Comparison of ENCODE assay signal across 9 cellular contexts in genomic region chr17:81858170-81858966, GRCh38. TPM values are rescaled to one million over a fixed set of nuclear protein-coding genes. Genes with fewer than 3 reads are reported as not detected.
DNase-seq lines count a peak whose midpoint lies in the region; ATAC-seq and TF ChIP-seq lines count a peak whose summit lies in the region.
"Had no signal": no experiment of that assay in that cellular context is flagged by ENCODE, and none has a peak within 500 bp of the region (broad histone marks: within the 10 kb centered on the region; RNA-seq: fewer than 3 reads in every experiment).

No MANE protein-coding gene starts in this region.

- peak overlapping the region; percentile 21 to 79 for H3K4me3 ChIP-seq in neuronal stem cell (ENCODE audit: low read length in 2 of 2)

- H3K4me1 Mint-ChIP-seq in Calu3 (ENCODE audit: low read depth, unreplicated experiment) (peaks cover 18% of the 10 kb centered on the region), chondrocyte (ENCODE audit: low read depth) (peaks cover 58% of the 10 kb centered on the region)

- DNase-seq in Calu3 (no peak), NCI-H2081 (lab: John Stamatoyannopoulos, UW) (peak; percentile 81 to 92), chondrocyte (ENCODE audit: low spot score) (peak; percentile 88), neuronal stem cell (ENCODE audit: low spot score) (no peak), NCI-H2107 treated with DMSO at 0.1 percent for 48 hours (lab: John Stamatoyannopoulos, UW; ENCODE audit: unreplicated experiment) (no peak), sciatic nerve (ENCODE audit: low spot score) (no peak), GM10248 (ENCODE audit: extremely low spot score) (no peak)
- DNase-seq: NCI-H2029 treated with DMSO at 0.1 percent for 48 hours had no signal

- no peak overlapping the region for H2AK5ac ChIP-seq in neuronal stem cell (ENCODE audit: low read depth, low read length)

- H3K4me3 Mint-ChIP-seq in Calu3 (ENCODE audit: low read depth, unreplicated experiment) (peak overlapping the region; percentile 99), chondrocyte (ENCODE audit: unreplicated experiment) (peak overlapping the region; percentile 83)

- no peak overlapping the region for H3K27ac Mint-ChIP-seq in Calu3 (ENCODE audit: unreplicated experiment)
- H3K27ac Mint-ChIP-seq in chondrocyte (ENCODE audit: unreplicated experiment) = peak overlapping the region; percentile 79

- no peak overlapping the region for H4K91ac ChIP-seq in neuronal stem cell (ENCODE audit: low read depth, low read length, poor library complexity)

- no CpG with 5 or more reads among the region's 30 CpGs for WGBS in neuronal stem cell (ENCODE audit: extremely low coverage in 2 of 2, insufficient read length in 2 of 2, insufficient replicate concordance in 1 of 2), 2 donors

- intact Hi-C loops in Calu3 (cut with micrococcal nuclease; ENCODE audit: unreplicated experiment) = no loop called here
- intact Hi-C loops in sciatic nerve (cut with DNase I) = no loop called here

- peak overlapping the region; percentile 24 for H3K9ac ChIP-seq in neuronal stem cell (ENCODE audit: low read depth, low read length, poor library complexity)

- POLR2A ChIA-PET in GM10248 (lab: Yijun Ruan, JAX) = interaction anchor here (3.6 kb wide), 1 partner anchor 11 kb away, joined by 21 read pairs; no protein-coding TSS in a partner anchor

- no peak overlapping the region for H2AFZ ChIP-seq in neuronal stem cell (ENCODE audit: low read length)

- H3K9me3 Mint-ChIP-seq in Calu3 (ENCODE audit: low read depth, unreplicated experiment) (no peaks in the 10 kb centered on the region), chondrocyte (ENCODE audit: low read depth) (no peaks in the 10 kb centered on the region)

- H2BK12ac ChIP-seq in neuronal stem cell (ENCODE audit: low read length) = no peak overlapping the region

- H2BK15ac ChIP-seq in neuronal stem cell (ENCODE audit: low read length) = no peak overlapping the region

- no peak overlapping the region for H3K18ac ChIP-seq in neuronal stem cell (ENCODE audit: low read length)

- BruUV-seq in Calu3 (replicated peaks; lab: Mats Ljungman, UMichigan) = no TSS peak

- H3K4me1 ChIP-seq in neuronal stem cell (ENCODE audit: control insufficient read depth in 2 of 2, insufficient read depth in 1 of 2, low read depth in 1 of 2, low read length in 2 of 2) = peaks cover 8 to 11% of the 10 kb centered on the region in 2 donors

- peak overlapping the region; percentile 32 for H3K14ac ChIP-seq in neuronal stem cell (ENCODE audit: low read length)

- H3K27me3 ChIP-seq in neuronal stem cell (ENCODE audit: control insufficient read depth in 3 of 3, insufficient read depth in 3 of 3, low read depth in 1 of 3, low read length in 3 of 3) = no peaks in the 10 kb centered on the region

- peaks cover 98% of the 10 kb centered on the region for H3K36me3 Mint-ChIP-seq in Calu3 (ENCODE audit: insufficient read depth, unreplicated experiment)
- H3K36me3 Mint-ChIP-seq in chondrocyte (ENCODE audit: low read depth) = peaks cover 17% of the 10 kb centered on the region

- no peak overlapping the region for H3K4ac ChIP-seq in neuronal stem cell (ENCODE audit: low read length)

- H3K27ac ChIP-seq in neuronal stem cell (replicated peaks; ENCODE audit: low read length) = no peak overlapping the region

- no peak overlapping the region for H3K4me2 ChIP-seq in neuronal stem cell (ENCODE audit: insufficient read depth, low read length, poor library complexity, severe bottlenecking)

- CTCF ChIA-PET in Calu3 (lab: Charles Lee) = interaction anchor here (0.6 kb wide), 1 partner anchor 17 kb away, joined by 3 read pairs; no protein-coding TSS in a partner anchor
- CTCF ChIA-PET in GM10248 (lab: Yijun Ruan, JAX) = interaction anchor here (1.8 kb wide), 1 partner anchor 11 kb away, joined by 9 read pairs; no protein-coding TSS in a partner anchor

- H3K9me3 ChIP-seq in neuronal stem cell (replicated peaks in 1 of 2; ENCODE audit: control insufficient read depth in 2 of 2, insufficient read depth in 1 of 2, low read depth in 1 of 2, low read length in 2 of 2) = no peaks in the 10 kb centered on the region

- no peak overlapping the region for H2BK120ac ChIP-seq in neuronal stem cell (ENCODE audit: low read depth, low read length)

- H3K23ac ChIP-seq in neuronal stem cell (ENCODE audit: low read depth, low read length, poor library complexity) = peak overlapping the region; percentile 13

- H3K27me3 Mint-ChIP-seq in Calu3 (ENCODE audit: unreplicated experiment) (no peaks in the 10 kb centered on the region), chondrocyte (ENCODE audit: low read depth) (no peaks in the 10 kb centered on the region)

- no peak overlapping the region for H2BK5ac ChIP-seq in neuronal stem cell (ENCODE audit: low read length)

- no peak overlapping the region for H4K8ac ChIP-seq in neuronal stem cell (ENCODE audit: low read depth, low read length)

- peaks cover 35 to 70% of the 10 kb centered on the region in 2 donors for H3K36me3 ChIP-seq in neuronal stem cell (replicated peaks in 1 of 2; ENCODE audit: control insufficient read depth in 2 of 2, insufficient read depth in 2 of 2, low read length in 2 of 2)

- H3K79me1 ChIP-seq in neuronal stem cell (ENCODE audit: low read depth, low read length) = peaks cover 20% of the 10 kb centered on the region

- TF ChIP-seq CTCF in Calu3 (IDR thresholded peaks at IDR 0.05; ENCODE audit: unreplicated experiment) (no peak), chondrocyte (IDR thresholded peaks at IDR 0.05) (no peak), GM10248 (IDR thresholded peaks at IDR 0.05; ENCODE audit: control extremely low read depth, extremely low read depth, low read depth, missing control alignments) (no peak)

- ATAC-seq in GM19351 (IDR thresholded peaks at IDR 0.05; ENCODE audit: unreplicated experiment) (no peak), sciatic nerve (no peak)

RNA-seq across cellular contexts. Expression of gene P4HB, which starts 2.0 kb away (rescaled TPM):
- total RNA-seq in Calu3 (2022) (750 and 777 TPM in 2 replicates), chondrocyte (958 to 1,257 TPM (median 1,012 TPM) in 3 replicates), sciatic nerve (248 TPM)
- 321 TPM for polyA plus RNA-seq in neuronal stem cell (2013, experiment 1 of 2)
- polyA plus RNA-seq in neuronal stem cell (2013, experiment 2 of 2) = 298 TPM

RNA-seq across cellular contexts. Expression of gene ARHGDIA, which starts 12.8 kb away (rescaled TPM):
- 273 and 288 TPM in 2 replicates for total RNA-seq in Calu3 (2022)
- total RNA-seq in chondrocyte = 452 to 481 TPM (median 476 TPM) in 3 replicates
- 124 TPM for polyA plus RNA-seq in neuronal stem cell (2013, experiment 1 of 2)
- 118 TPM for polyA plus RNA-seq in neuronal stem cell (2013, experiment 2 of 2)
- 387 TPM for total RNA-seq in sciatic nerve

RNA-seq across cellular contexts. Expression of gene PPP1R27, which starts 23.5 kb away (rescaled TPM):
- total RNA-seq in Calu3 (2022) (not detected in 2 replicates), chondrocyte (not detected in 3 replicates), sciatic nerve (not detected)
- polyA plus RNA-seq in neuronal stem cell (2013, experiment 1 of 2) = 0.20 TPM
- 0.21 TPM for polyA plus RNA-seq in neuronal stem cell (2013, experiment 2 of 2)

RNA-seq across cellular contexts. Expression of gene MCRIP1, which starts 25.3 kb away (rescaled TPM):
- total RNA-seq in Calu3 (2022) (37.3 and 38.5 TPM in 2 replicates), chondrocyte (122 to 133 TPM (median 131 TPM) in 3 replicates), sciatic nerve (91.5 TPM)
- 145 TPM for polyA plus RNA-seq in neuronal stem cell (2013, experiment 1 of 2)
- polyA plus RNA-seq in neuronal stem cell (2013, experiment 2 of 2) = 137 TPM

RNA-seq across cellular contexts. Expression of gene ALYREF, which starts 33.0 kb away (rescaled TPM):
- 118 and 122 TPM in 2 replicates for total RNA-seq in Calu3 (2022)
- 56.0 to 73.7 TPM (median 59.8 TPM) in 3 replicates for total RNA-seq in chondrocyte
- 76.8 TPM for polyA plus RNA-seq in neuronal stem cell (2013, experiment 1 of 2)
- 74.5 TPM for polyA plus RNA-seq in neuronal stem cell (2013, experiment 2 of 2)
- 45.9 TPM for total RNA-seq in sciatic nerve

Comparison
In these comparisons a context has a peak if more than half of its experiments do, and no peak if none do; other contexts are left out.
1. DNase-seq: peak in NCI-H2081 (2 of 2) and chondrocyte (single experiment); none in Calu3 (single experiment), neuronal stem cell (single experiment), NCI-H2107 treated with DMSO at 0.1 percent for 48 hours (single experiment), sciatic nerve (single experiment) and GM10248 (single experiment).